In the genomic region with DNA sequence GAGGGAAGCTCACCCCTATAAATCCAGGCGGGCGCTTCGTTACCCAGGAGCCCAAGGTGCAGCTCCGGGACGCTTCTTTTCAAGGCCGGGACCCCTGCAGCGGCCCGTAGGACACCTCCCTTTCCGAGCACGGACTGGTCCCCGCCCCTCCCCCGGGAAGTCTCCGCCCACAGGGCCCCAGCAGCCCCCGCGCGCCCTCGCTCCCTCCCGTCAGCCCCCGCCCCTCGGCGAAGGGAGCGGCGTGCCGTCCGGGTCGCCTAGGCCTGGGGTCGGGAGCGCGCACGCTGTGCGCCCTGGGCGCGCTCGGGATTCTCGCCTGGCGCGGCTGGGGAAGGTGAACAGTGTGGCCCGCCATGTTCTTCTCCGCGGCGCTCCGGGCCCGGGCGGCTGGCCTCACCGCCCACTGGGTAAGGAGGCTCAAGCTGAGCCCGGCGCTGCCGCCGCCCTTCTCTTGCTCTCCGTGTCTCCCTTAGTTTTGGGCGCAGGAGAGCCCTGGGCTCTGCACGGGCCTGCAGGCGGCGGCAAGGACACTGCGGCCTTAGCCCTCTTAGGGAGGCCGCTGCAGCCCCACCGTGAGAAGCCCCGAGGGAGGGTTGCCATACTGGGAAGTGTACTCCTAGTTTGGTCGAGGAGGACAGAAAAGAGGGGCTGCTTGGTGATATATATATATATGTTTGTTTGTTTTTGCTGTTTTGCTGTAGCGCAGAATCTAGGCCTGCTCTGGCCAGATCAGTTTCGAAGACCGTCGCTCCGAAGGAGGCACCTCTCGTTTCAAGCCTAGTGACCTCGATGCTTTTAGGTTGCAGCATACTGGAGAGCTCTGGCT, we compare ENCODE assay signal across 8 cellular contexts. TPM values are rescaled to one million over a fixed set of nuclear protein-coding genes. Genes with fewer than 3 reads are reported as not detected.
DNase-seq lines count a peak whose midpoint lies in the region; ATAC-seq and TF ChIP-seq lines count a peak whose summit lies in the region.

A gene (plus strand): TSS at position 309 of the 826 bp plus-strand sequence. CDS start 45 bp downstream, at position 354.

- H3K4me3 ChIP-seq in GM08714 (ENCODE audit: low read length) = peak within 1 kb of the TSS; percentile 93
- H3K4me3 ChIP-seq in SK-N-MC = peak within 1 kb of the TSS; percentile 96
- peak within 1 kb of the TSS; percentile 78 to 83 for H3K4me3 ChIP-seq in gastroesophageal sphincter
- H3K4me3 ChIP-seq in neutrophil (ENCODE audit: low read depth in 1 of 2, low read length in 1 of 2) = peak within 1 kb of the TSS; percentile 66 to 89

- H3K4me1 ChIP-seq in gastroesophageal sphincter = peaks cover 17 to 70% (median 24%) of the 10 kb centered on the region in 3 donors
- peaks cover 43 to 46% of the 10 kb centered on the region in 2 experiments for H3K4me1 ChIP-seq in neutrophil (ENCODE audit: control insufficient read depth in 1 of 2, insufficient read depth in 1 of 2, low read depth in 1 of 2, low read length in 1 of 2)

- H3K4me3 Mint-ChIP-seq in activated naive CD4-positive, alpha-beta T cell treated with anti-CD3 and anti-CD28 coated beads, Interleukin-2, amount 10 ng/mL, durations not matched to agents 7 days and 5 days = peak within 1 kb of the TSS; percentile 85

- TF ChIP-seq POLR2A in gastroesophageal sphincter (IDR thresholded peaks at IDR 0.05) = peak; percentile 83 to 90

- WGBS in gastroesophageal sphincter (ENCODE audit: low coverage in 1 of 2), 2 donors = 0% methylated on average over 1 of the region's 66 CpGs

- CTCF ChIA-PET in activated naive CD4-positive, alpha-beta T cell treated with anti-CD3 and anti-CD28 coated beads, Interleukin-2, amount 10 ng/mL, durations not matched to agents 7 days and 5 days (lab: Charles Lee) = interaction anchor here (0.7 to 3.5 kb wide), 8 partner anchors 14 to 36 kb away, joined by 3 to 18 read pairs (median 3); no protein-coding TSS in a partner anchor

- TF ChIP-seq CTCF in gastroesophageal sphincter (IDR thresholded peaks at IDR 0.05) (peak in 2 of 4 experiments; percentile 7 to 23), neutrophil (IDR thresholded peaks at IDR 0.05) (peak; percentile 41), subcutaneous adipose tissue (IDR thresholded peaks at IDR 0.05; ENCODE audit: low read depth) (no peak)

- peaks cover 43% of the 10 kb centered on the region for H3K36me3 Mint-ChIP-seq in activated naive CD4-positive, alpha-beta T cell treated with anti-CD3 and anti-CD28 coated beads, Interleukin-2, amount 10 ng/mL, durations not matched to agents 7 days and 5 days

- no peak for TF ChIP-seq EP300 in gastroesophageal sphincter (IDR thresholded peaks at IDR 0.05)

- H3K27me3 ChIP-seq in gastroesophageal sphincter = no peaks in the 10 kb centered on the region
- no peaks in the 10 kb centered on the region for H3K27me3 ChIP-seq in neutrophil

- ATAC-seq in HG02588 (IDR thresholded peaks at IDR 0.05; ENCODE audit: unreplicated experiment) = peak; percentile 94
- peak; percentile 97 for ATAC-seq in gastroesophageal sphincter

- peak within 1 kb of the TSS; percentile 94 for H3K9ac ChIP-seq in SK-N-MC (ENCODE audit: insufficient read length)

- H3K4me1 Mint-ChIP-seq in activated naive CD4-positive, alpha-beta T cell treated with anti-CD3 and anti-CD28 coated beads, Interleukin-2, amount 10 ng/mL, durations not matched to agents 7 days and 5 days = peaks cover 50% of the 10 kb centered on the region

- H3K9me3 ChIP-seq in SK-N-MC (ENCODE audit: low read depth, low read length) (no peaks in the 10 kb centered on the region), gastroesophageal sphincter (no peaks in the 10 kb centered on the region), neutrophil (no peaks in the 10 kb centered on the region)

- no peaks in the 10 kb centered on the region for H3K27me3 Mint-ChIP-seq in activated naive CD4-positive, alpha-beta T cell treated with anti-CD3 and anti-CD28 coated beads, Interleukin-2, amount 10 ng/mL, durations not matched to agents 7 days and 5 days

- DNase-seq in NCI-H1048 (lab: John Stamatoyannopoulos, UW) (peak; percentile 86), SK-N-MC (ENCODE audit: low read depth, low spot score) (no peak)
- peak; percentile 98 for DNase-seq in activated naive CD4-positive, alpha-beta T cell treated with anti-CD3 and anti-CD28 coated beads, Interleukin-2, amount 10 ng/mL, durations not matched to agents 7 days and 5 days

- H3K27ac Mint-ChIP-seq in activated naive CD4-positive, alpha-beta T cell treated with anti-CD3 and anti-CD28 coated beads, Interleukin-2, amount 10 ng/mL, durations not matched to agents 7 days and 5 days = peak within 1 kb of the TSS; percentile 94

- H3K9me3 Mint-ChIP-seq in activated naive CD4-positive, alpha-beta T cell treated with anti-CD3 and anti-CD28 coated beads, Interleukin-2, amount 10 ng/mL, durations not matched to agents 7 days and 5 days = no peaks in the 10 kb centered on the region

- H3K36me3 ChIP-seq in SK-N-MC (ENCODE audit: insufficient read depth, low read length) = peaks cover 16% of the 10 kb centered on the region; the same call in 1 of the 2 replicates
- no peaks in the 10 kb centered on the region for H3K36me3 ChIP-seq in gastroesophageal sphincter
- H3K36me3 ChIP-seq in neutrophil = no peaks in the 10 kb centered on the region

- peak within 1 kb of the TSS; percentile 76 for H3K27ac ChIP-seq in SK-N-MC
- peak within 1 kb of the TSS; percentile 91 to 93 (median 91) for H3K27ac ChIP-seq in gastroesophageal sphincter
- peak within 1 kb of the TSS; percentile 95 for H3K27ac ChIP-seq in neutrophil

RNA-seq across cellular contexts. Expression of the gene that starts here (rescaled TPM):
- total RNA-seq in gastroesophageal sphincter (100 to 1,000 TPM; 136 to 230 (median 176) TPM), subcutaneous adipose tissue (100 to 1,000 TPM in 2 of 4 donors, 10 to 100 TPM in 2; 66.3 to 161 (median 97.9) TPM)
